In genomic region chr13:45168555-45168930, GRCh38 we compare ENCODE assay signal across 21 cellular contexts. TPM values are rescaled to one million over a fixed set of nuclear protein-coding genes. Genes with fewer than 3 reads are reported as not detected.
A peak's percentile ranks its signal among the peaks of the same experiment; 100 is the strongest.
DNase-seq lines count a peak whose midpoint lies in the region; ATAC-seq, FAIRE-seq and TF ChIP-seq lines count a peak whose summit lies in the region.
"Had no signal": no experiment of that assay in that cellular context is flagged by ENCODE, and none has a peak within 500 bp of the region (broad histone marks: within the 10 kb centered on the region; RNA-seq: fewer than 3 reads in every experiment).

No MANE protein-coding gene starts in this region.

- no peaks in the 10 kb centered on the region for H3K36me3 Mint-ChIP-seq in natural killer cell

- BruUV-seq in HCT116 (replicated peaks; lab: Mats Ljungman, UMichigan): no TSS peak

- intact Hi-C loops in HCT116 (cut with micrococcal nuclease): loop anchor here (10.0 kb wide), 1 partner anchor 116 kb away; no protein-coding TSS in a partner anchor
- intact Hi-C loops in pancreas (cut with DNase I): no loop called here
- intact Hi-C loops in prostate gland (cut with DNase I): no loop called here
- intact Hi-C loops in natural killer cell (cut with micrococcal nuclease): no loop called here

- peak overlapping the region; percentile 74 for H3K4me2 ChIP-seq in HCT116 (ENCODE audit: low read length)

- CTCF ChIA-PET in HCT116 (lab: Charles Lee): no interaction called here

- H3K9me3 ChIP-seq in HCT116 (ENCODE audit: control insufficient read depth in 1 of 2, insufficient read depth in 1 of 2, low read depth in 1 of 2, low read length in 2 of 2) (no peaks in the 10 kb centered on the region), SJSA1 (replicated peaks) (no peaks in the 10 kb centered on the region), small intestine (ENCODE audit: control insufficient read depth, low read depth) (no peaks in the 10 kb centered on the region), pancreas (no peaks in the 10 kb centered on the region), prostate gland (no peaks in the 10 kb centered on the region)

- no peak overlapping the region for H3K27ac Mint-ChIP-seq in natural killer cell

- FAIRE-seq in small intestine (lab: Jason Lieb, UNC) (no peak), pancreas (lab: Jason Lieb, UNC) (no peak)
- FAIRE-seq: GM12892, GM19239, RCC 7860 had no signal

- TF ChIP-seq RAD21 in HCT116 (IDR thresholded peaks at IDR 0.05; ENCODE audit: low read depth): no peak

- RAD21 ChIA-PET in HCT116 (lab: Charles Lee; ENCODE audit: low non-redundant PET in 1 of 2, low total read pairs in 2 of 2, uncharacterized antibody in 2 of 2, unreplicated experiment in 2 of 2): interaction anchor here in 1 of 2 experiments (1.1 kb wide), 1 partner anchor 26 kb away, joined by 3 read pairs; no protein-coding TSS in a partner anchor

- H3K27me3 ChIP-seq in HCT116 (ENCODE audit: insufficient read depth, low read length) (no peaks in the 10 kb centered on the region), SJSA1 (replicated peaks) (no peaks in the 10 kb centered on the region), small intestine (ENCODE audit: control insufficient read depth in 2 of 2, insufficient read depth in 2 of 2, low read length in 2 of 2) (no peaks in the 10 kb centered on the region), pancreas (no peaks in the 10 kb centered on the region), prostate gland (replicated peaks; ENCODE audit: insufficient read depth) (no peaks in the 10 kb centered on the region)

- WGBS in small intestine, 3 donors: 33 to 65% (median 44%) methylated on average over 2 of the region's 2 CpGs
- WGBS in pancreas, 2 donors: 43 to 54% methylated on average over 2 of the region's 2 CpGs
- WGBS in prostate gland: 69% methylated on average over 2 of the region's 2 CpGs

- no peaks in the 10 kb centered on the region for H3K9me3 Mint-ChIP-seq in natural killer cell
- H3K9me3 Mint-ChIP-seq: HFFc6 had no signal

- ATAC-seq in HCT116: peak; percentile 75
- no peak for ATAC-seq in pancreas
- ATAC-seq in HG03565 (IDR thresholded peaks at IDR 0.05; ENCODE audit: unreplicated experiment): no peak
- no peak for ATAC-seq in natural killer cell

- H3K9ac ChIP-seq in HCT116 (ENCODE audit: low read length): peak overlapping the region; percentile 46; the same call in 1 of the 2 replicates

- TF ChIP-seq POLR2A in HCT116 (IDR thresholded peaks at IDR 0.05; ENCODE audit: borderline replicate concordance, extremely low read depth, insufficient read depth, insufficient read length): no peak
- TF ChIP-seq POLR2A in prostate gland (IDR thresholded peaks at IDR 0.05): no peak

- H3K4me1 Mint-ChIP-seq in natural killer cell: peaks cover 5 to 20% of the 10 kb centered on the region in 2 donors

- DNase-seq in HCT116 (ENCODE audit: low read depth, low spot score) (no peak), SJSA1 (ENCODE audit: low read depth in 1 of 2, low spot score in 2 of 2) (no peak), epithelial cell of prostate (ENCODE audit: low read depth, low spot score) (no peak), small intestine (no peak), pancreas (no peak), prostate gland (ENCODE audit: low spot score) (no peak), natural killer cell (no peak)
- DNase-seq: Caco-2, GOT3, HFFc6, Karpas-422, NCI-H1930, NCI-H2171, NCI-H774 had no signal

- H2AFZ ChIP-seq in HCT116 (ENCODE audit: low read depth, low read length, poor library complexity, severe bottlenecking): no peak overlapping the region

- H3K79me2 ChIP-seq in HCT116 (ENCODE audit: insufficient read depth, low read length): peaks cover 66% of the 10 kb centered on the region

- 0 out of 2 replicates have a peak, but pooled peaks cover 4% of the 10 kb centered on the region for H4K20me1 ChIP-seq in HCT116 (ENCODE audit: insufficient read depth)

- peak overlapping the region in 1 of 2 experiments; percentile 33; a peak in 1 of 4 replicates for H3K4me3 ChIP-seq in HCT116 (replicated peaks in 1 of 2; ENCODE audit: low read depth in 1 of 2, low read length in 2 of 2)
- no peak overlapping the region for H3K4me3 ChIP-seq in SJSA1
- H3K4me3 ChIP-seq in small intestine (ENCODE audit: low read depth in 1 of 2, low read length in 2 of 2): no peak overlapping the region
- no peak overlapping the region for H3K4me3 ChIP-seq in pancreas
- H3K4me3 ChIP-seq in prostate gland: no peak overlapping the region

- H3K4me1 ChIP-seq in HCT116 (ENCODE audit: control insufficient read depth in 1 of 2, insufficient read depth in 2 of 2, low read length in 2 of 2) (peaks cover 35 to 40% of the 10 kb centered on the region in 2 experiments), SJSA1 (replicated peaks) (peaks cover 16% of the 10 kb centered on the region), small intestine (ENCODE audit: control insufficient read depth in 2 of 2, insufficient read depth in 1 of 2, low read depth in 1 of 2, low read length in 1 of 2) (no peaks in the 10 kb centered on the region), pancreas (peaks cover 0 to 3% (median 0%) of the 10 kb centered on the region in 3 donors), prostate gland (replicated peaks) (no peaks in the 10 kb centered on the region)
- H3K4me1 ChIP-seq: Caco-2 had no signal

- TF ChIP-seq CTCF in HCT116 (IDR thresholded peaks at IDR 0.05 in 2 of 3, conservative IDR thresholded peaks at IDR 0.05 in 1 of 3; ENCODE audit: borderline replicate concordance in 1 of 3, insufficient read depth in 1 of 3, low read depth in 2 of 3, low read length in 2 of 3) (no peak), pancreas (IDR thresholded peaks at IDR 0.05) (no peak), prostate gland (IDR thresholded peaks at IDR 0.05) (no peak), natural killer cell (IDR thresholded peaks at IDR 0.05) (no peak)

- H3K9me2 ChIP-seq in HCT116 (ENCODE audit: insufficient read depth): no peaks in the 10 kb centered on the region

- H3K4me3 Mint-ChIP-seq in natural killer cell: no peak overlapping the region
- H3K4me3 Mint-ChIP-seq: HFFc6 had no signal

- peak overlapping the region; percentile 81 for H3K27ac ChIP-seq in HCT116 (ENCODE audit: low read depth, low read length)
- H3K27ac ChIP-seq in SJSA1: peak overlapping the region; percentile 43
- H3K27ac ChIP-seq in epithelial cell of prostate: peak overlapping the region; percentile 80
- peak overlapping the region; percentile 22 to 52 for H3K27ac ChIP-seq in small intestine (ENCODE audit: low read depth in 1 of 2, low read length in 1 of 2)
- peak overlapping the region in 2 of 4 donors; percentile 72 to 76 for H3K27ac ChIP-seq in pancreas
- H3K27ac ChIP-seq in prostate gland: no peak overlapping the region

- H3K36me3 ChIP-seq in HCT116 (ENCODE audit: control insufficient read depth in 1 of 2, insufficient read depth in 2 of 2, low read length in 2 of 2) (no peaks in the 10 kb centered on the region; a peak in 1 of 4 replicates), SJSA1 (peaks cover 5% of the 10 kb centered on the region), small intestine (ENCODE audit: control insufficient read depth in 2 of 2, insufficient read depth in 2 of 2, low read length in 2 of 2) (peaks cover 0 to 1% of the 10 kb centered on the region in 2 donors), pancreas (no peaks in the 10 kb centered on the region), prostate gland (no peaks in the 10 kb centered on the region)

- POLR2A ChIA-PET in HCT116 (lab: Charles Lee): interaction anchor here (0.8 to 1.1 kb wide), 2 partner anchors 11 to 16 kb away, joined by 3 read pairs; no protein-coding TSS in a partner anchor

- H3K27me3 Mint-ChIP-seq in natural killer cell (ENCODE audit: low read depth in 2 of 2): no peaks in the 10 kb centered on the region

TF ChIP-seq in HCT116, 20 proteins besides CTCF, POLR2A, EP300 and RAD21 (continues in another document):
- TF ChIP-seq SRF (IDR thresholded peaks at IDR 0.05; ENCODE audit: low read depth) (no peak), JUND (IDR thresholded peaks at IDR 0.05) (no peak), ZFX (IDR thresholded peaks at IDR 0.05) (no peak), EZH2 (IDR thresholded peaks at IDR 0.05) (no peak), CEBPB (IDR thresholded peaks at IDR 0.05; ENCODE audit: low read depth) (no peak), ZNF274 (IDR thresholded peaks at IDR 0.05; ENCODE audit: low read depth, low read length) (no peak)
- TF ChIP-seq, protein P1, sequence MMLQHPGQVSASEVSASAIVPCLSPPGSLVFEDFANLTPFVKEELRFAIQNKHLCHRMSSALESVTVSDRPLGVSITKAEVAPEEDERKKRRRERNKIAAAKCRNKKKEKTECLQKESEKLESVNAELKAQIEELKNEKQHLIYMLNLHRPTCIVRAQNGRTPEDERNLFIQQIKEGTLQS (IDR thresholded peaks at IDR 0.05): no peak

RNA-seq across cellular contexts. Expression of gene KCTD4, which starts 32.3 kb away (rescaled TPM):
- not detected for total RNA-seq in HCT116 (2021; ENCODE audit: unreplicated experiment)
- polyA plus RNA-seq in HCT116 (2012): not detected in 2 replicates
- total RNA-seq in SJSA1 (2014; rRNA removed; shearing (Covaris generic)): 0.08 TPM in 1 of 2 replicates, not detected in the other
- polyA plus RNA-seq in small intestine: under 1 TPM in 1 of 3 donors, not detected in 2; 0.03 TPM
- under 1 TPM in 4 of 6 donors, not detected in 2; 0.09 to 0.21 (median 0.15) TPM for total RNA-seq in pancreas
- under 1 TPM; 0.11 to 0.28 TPM for polyA plus RNA-seq in pancreas
- not detected for total RNA-seq in prostate gland
- not detected for total RNA-seq in natural killer cell
- total RNA-seq: A673, Caco-2, G401, NCI-H460 had no signal

RNA-seq across cellular contexts. Expression of gene GTF2F2, which starts 48.2 kb away (rescaled TPM):
- 40.1 TPM for total RNA-seq in HCT116 (2021; ENCODE audit: unreplicated experiment)
- 15.3 and 19.9 TPM in 2 replicates for polyA plus RNA-seq in HCT116 (2012)
- 35.0 and 37.7 TPM in 2 replicates for total RNA-seq in SJSA1 (2014; rRNA removed; shearing (Covaris generic))
- 10 to 100 TPM; 11.6 to 18.9 (median 13.0) TPM for polyA plus RNA-seq in small intestine
- 1 to 10 TPM; 6.0 to 8.6 (median 7.7) TPM for total RNA-seq in pancreas
- 1 to 10 TPM; 7.1 to 8.2 TPM for polyA plus RNA-seq in pancreas
- 10 to 100 TPM; 15.3 to 21.2 TPM for total RNA-seq in prostate gland
- total RNA-seq in natural killer cell: 10 to 100 TPM; 13.6 to 16.4 (median 15.7) TPM

Comparison
In these comparisons a context has a peak if more than half of its experiments do, and no peak if none do; other contexts are left out.
1. H3K27ac ChIP-seq: peak in HCT116 (single experiment), SJSA1 (single experiment), epithelial cell of prostate (single experiment) and small intestine (2 of 2); none in prostate gland (0 of 2).